ENCODE assay signal across 1 cellular context in the genomic region with DNA sequence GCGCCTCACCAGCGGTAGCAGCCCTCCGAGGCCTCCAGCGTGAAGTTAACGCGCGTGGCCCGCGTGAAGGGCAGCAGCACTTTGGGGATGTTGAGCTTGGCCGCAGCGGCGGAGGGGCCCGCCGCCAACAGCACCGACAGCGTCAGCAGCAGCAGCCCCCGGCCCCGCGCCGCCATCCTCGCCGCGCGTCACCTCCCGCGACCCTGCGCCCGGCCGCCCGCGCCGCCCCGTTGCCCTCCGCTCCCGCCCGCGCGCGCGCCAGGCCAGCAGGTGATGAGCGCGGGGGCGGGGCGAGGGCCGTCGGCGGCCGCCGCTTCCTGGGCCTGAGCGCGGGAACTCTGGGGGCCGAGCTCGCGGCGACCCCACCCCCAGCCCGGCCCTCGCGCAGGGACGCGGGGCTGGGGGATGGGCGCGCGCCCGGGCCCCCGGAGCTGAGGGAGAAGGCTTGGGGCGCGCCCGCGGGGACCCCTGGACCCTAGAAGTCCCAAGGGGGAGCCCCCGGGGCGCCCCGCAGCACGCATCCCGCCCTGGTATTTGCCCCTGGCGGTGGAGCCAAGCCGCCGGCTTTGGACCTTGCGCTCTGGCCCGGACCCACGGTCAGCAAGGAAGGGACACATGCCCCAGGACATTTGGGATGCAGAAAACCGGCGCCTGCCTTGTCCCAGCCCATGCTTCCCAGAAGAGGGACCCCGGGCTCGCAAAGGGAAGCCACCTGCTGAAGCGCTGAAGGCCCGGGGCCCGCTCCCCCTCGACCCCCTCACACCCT.
A peak's percentile ranks its signal among the peaks of the same experiment; 100 is the strongest.
TF ChIP-seq lines count a peak whose summit lies in the region.

NUP210 (minus strand) TSS at position 272 of the 766 bp plus-strand sequence; CDS start at position 176, 96 bp downstream.

TF ChIP-seq in K562, 482 proteins besides CTCF, POLR2A, EP300 and RAD21 (continued from another document and continues in another):
- TF ChIP-seq THAP7 (CRISPR knock-in tag; IDR thresholded peaks at IDR 0.05) = 0 out of 2 replicates have a peak, but pooled peaks have one; percentile 65
- no peak for TF ChIP-seq WHSC1 (IDR thresholded peaks at IDR 0.05; ENCODE audit: low read length)
- no peak for TF ChIP-seq MGA (IDR thresholded peaks at IDR 0.05)
- 0 out of 2 replicates have a peak, but pooled peaks have one; percentile 9 for TF ChIP-seq ZNF57 (CRISPR knock-in tag; IDR thresholded peaks at IDR 0.05)
- peak in 1 of 2 experiments; percentile 4; a peak in 1 of 4 replicates for TF ChIP-seq RCOR1 (IDR thresholded peaks at IDR 0.05; ENCODE audit: borderline replicate concordance in 1 of 2, low read depth in 2 of 2, low read length in 2 of 2)
- no peak for TF ChIP-seq RAD51 (IDR thresholded peaks at IDR 0.05; ENCODE audit: borderline replicate concordance, low read depth)
- peak; percentile 3; the same call in 1 of the 2 replicates for TF ChIP-seq TCF3 (CRISPR knock-in tag; IDR thresholded peaks at IDR 0.05)
- TF ChIP-seq, protein P1, sequence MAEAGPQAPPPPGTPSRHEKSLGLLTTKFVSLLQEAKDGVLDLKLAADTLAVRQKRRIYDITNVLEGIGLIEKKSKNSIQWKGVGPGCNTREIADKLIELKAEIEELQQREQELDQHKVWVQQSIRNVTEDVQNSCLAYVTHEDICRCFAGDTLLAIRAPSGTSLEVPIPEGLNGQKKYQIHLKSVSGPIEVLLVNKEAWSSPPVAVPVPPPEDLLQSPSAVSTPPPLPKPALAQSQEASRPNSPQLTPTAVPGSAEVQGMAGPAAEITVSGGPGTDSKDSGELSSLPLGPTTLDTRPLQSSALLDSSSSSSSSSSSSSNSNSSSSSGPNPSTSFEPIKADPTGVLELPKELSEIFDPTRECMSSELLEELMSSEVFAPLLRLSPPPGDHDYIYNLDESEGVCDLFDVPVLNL (CRISPR knock-in tag; IDR thresholded peaks at IDR 0.05; ENCODE audit: low read depth) = no peak
- TF ChIP-seq RNF219 (CRISPR knock-in tag; IDR thresholded peaks at IDR 0.05) = no peak
- peak; percentile 94 for TF ChIP-seq CXXC5 (CRISPR knock-in tag; IDR thresholded peaks at IDR 0.05)
- 0 out of 2 replicates have a peak, but pooled peaks have one; percentile 64 for TF ChIP-seq DNMT1 (IDR thresholded peaks at IDR 0.05)
- peak; percentile 45 to 82; a peak in 3 of 4 replicates for TF ChIP-seq NONO (IDR thresholded peaks at IDR 0.05; ENCODE audit: low read depth in 2 of 2, low read length in 1 of 2)
- TF ChIP-seq SMARCA4 (IDR thresholded peaks at IDR 0.05) = no peak
- no peak for TF ChIP-seq ZNF586 (CRISPR knock-in tag; conservative IDR thresholded peaks at IDR 0.05)
- peak; percentile 1 for TF ChIP-seq MEIS2 (IDR thresholded peaks at IDR 0.05; ENCODE audit: partially characterized antibody)
- TF ChIP-seq NCOA1 (IDR thresholded peaks at IDR 0.05; ENCODE audit: low read depth) = no peak
- TF ChIP-seq ZBTB40 (IDR thresholded peaks at IDR 0.05) = no peak
- peak; percentile 12; the same call in 1 of the 2 replicates for TF ChIP-seq ZBTB40 (CRISPR knock-in tag; IDR thresholded peaks at IDR 0.05)
- no peak for TF ChIP-seq ATF2 (CRISPR knock-in tag; IDR thresholded peaks at IDR 0.05)
- TF ChIP-seq KDM2B (CRISPR knock-in tag; IDR thresholded peaks at IDR 0.05) = peak; percentile 91; the same call in 1 of the 2 replicates
